ENCODE assay signal across 13 cellular contexts in the genomic region with DNA sequence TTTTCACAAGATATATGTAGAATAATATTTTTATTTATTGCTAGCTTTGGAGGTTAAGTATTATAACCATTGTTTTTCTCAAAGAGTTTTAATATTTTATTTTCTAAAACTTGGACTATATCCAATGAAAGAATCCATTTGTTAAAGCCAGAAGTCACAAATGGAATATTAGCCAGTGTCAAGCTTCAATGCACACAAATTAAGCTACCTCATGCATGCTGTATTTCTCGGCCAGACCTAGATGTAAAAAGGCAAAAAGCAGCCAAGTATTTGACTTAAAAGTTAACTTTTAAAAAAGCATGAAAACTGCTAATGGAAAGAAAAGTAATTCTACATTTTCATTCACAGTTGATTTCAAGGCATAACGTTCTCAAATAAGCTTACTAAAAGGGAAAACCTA.
DNase-seq lines count a peak whose midpoint lies in the region; ATAC-seq lines count a peak whose summit lies in the region.
"Had no signal": no experiment of that assay in that cellular context is flagged by ENCODE, and none has a peak within 500 bp of the region (broad histone marks: within the 10 kb centered on the region; RNA-seq: fewer than 3 reads in every experiment).

No MANE protein-coding gene starts in this region.

- POLR2A ChIA-PET in CD8-positive, alpha-beta memory T cell (lab: Charles Lee) = no interaction called here

- no peak overlapping the region for H3K27ac ChIP-seq in mesendoderm (ENCODE audit: low read depth, low read length)
- no peak overlapping the region for H3K27ac ChIP-seq in CD8-positive, alpha-beta memory T cell (ENCODE audit: low read depth, low read length)
- H3K27ac ChIP-seq: epithelial cell of prostate had no signal

- no peak overlapping the region for H3K4me2 ChIP-seq in mesendoderm (ENCODE audit: low read length)

- H3K4me1 ChIP-seq in mesendoderm (ENCODE audit: control insufficient read depth, low read depth, low read length) = no peaks in the 10 kb centered on the region
- H3K4me1 ChIP-seq in CD8-positive, alpha-beta memory T cell (ENCODE audit: insufficient read depth, low read length) = no peaks in the 10 kb centered on the region

- no peak overlapping the region for H3K18ac ChIP-seq in mesendoderm (ENCODE audit: low read length)

- H3K27ac Mint-ChIP-seq in CD8-positive, alpha-beta memory T cell = no peak overlapping the region
- H3K27ac Mint-ChIP-seq: activated CD4-positive, alpha-beta memory T cell treated with anti-CD3 and anti-CD28 coated beads, Interleukin-2, amount 10 ng/mL, durations not matched to agents 7 days and 5 days had no signal

- H2AK5ac ChIP-seq in mesendoderm (ENCODE audit: low read length) = no peak overlapping the region

- no peaks in the 10 kb centered on the region for H3K79me1 ChIP-seq in mesendoderm (ENCODE audit: low read length)

- H3K27me3 Mint-ChIP-seq in CD8-positive, alpha-beta memory T cell = no peaks in the 10 kb centered on the region
- H3K27me3 Mint-ChIP-seq: activated CD4-positive, alpha-beta memory T cell treated with anti-CD3 and anti-CD28 coated beads, Interleukin-2, amount 10 ng/mL, durations not matched to agents 7 days and 5 days had no signal

- no peaks in the 10 kb centered on the region for H3K36me3 ChIP-seq in mesendoderm (ENCODE audit: control insufficient read depth, insufficient read depth, low read length)
- no peaks in the 10 kb centered on the region for H3K36me3 ChIP-seq in CD8-positive, alpha-beta memory T cell (ENCODE audit: insufficient read depth, low read length)

- CTCF ChIA-PET in CD8-positive, alpha-beta memory T cell (lab: Charles Lee) = no interaction called here

- no peak overlapping the region for H2BK15ac ChIP-seq in mesendoderm (replicated peaks; ENCODE audit: low read depth)

- WGBS in mesendoderm (ENCODE audit: extremely low coverage, insufficient coverage, low lambda C conversion rate) = no CpG with 5 or more reads among the region's 2 CpGs

- H3K23ac ChIP-seq in mesendoderm (ENCODE audit: low read length) = no peak overlapping the region

- no peak overlapping the region for H2BK5ac ChIP-seq in mesendoderm (ENCODE audit: low read length)

- H3K56ac ChIP-seq in mesendoderm (ENCODE audit: low read length) = no peak overlapping the region

- ATAC-seq in GM18861 (IDR thresholded peaks at IDR 0.05; ENCODE audit: unreplicated experiment) = peak; percentile 14
- peak; percentile 9 for ATAC-seq in GM21737 (IDR thresholded peaks at IDR 0.05; ENCODE audit: unreplicated experiment)
- ATAC-seq in HG03139 (IDR thresholded peaks at IDR 0.05; ENCODE audit: unreplicated experiment) = peak; percentile 20

- DNase-seq in glomerular visceral epithelial cell (ENCODE audit: extremely low spot score) = peak; percentile 31
- DNase-seq in mesendoderm = no peak
- DNase-seq in NCI-H187 (lab: John Stamatoyannopoulos, UW) = no peak
- no peak for DNase-seq in CD8-positive, alpha-beta memory T cell
- DNase-seq in NCI-H345 (lab: John Stamatoyannopoulos, UW) = no peak
- DNase-seq: activated CD4-positive, alpha-beta memory T cell treated with anti-CD3 and anti-CD28 coated beads, Interleukin-2, amount 10 ng/mL, durations not matched to agents 7 days and 5 days; activated naive CD4-positive, alpha-beta T cell treated with Interleukin-2 at 50 U/mL for 16 hours; caudate nucleus; NCI-H226 had no signal

- H3K9me3 Mint-ChIP-seq in CD8-positive, alpha-beta memory T cell = peaks cover 4 to 27% (median 16%) of the 10 kb centered on the region in 5 donors

- no peaks in the 10 kb centered on the region for H3K9me3 ChIP-seq in CD8-positive, alpha-beta memory T cell (ENCODE audit: low read length)

- no peak overlapping the region for H3K9ac ChIP-seq in mesendoderm (ENCODE audit: low read length)

- H3K27me3 ChIP-seq in mesendoderm (ENCODE audit: insufficient read depth, low read length, poor library complexity) = no peaks in the 10 kb centered on the region
- no peaks in the 10 kb centered on the region for H3K27me3 ChIP-seq in CD8-positive, alpha-beta memory T cell (ENCODE audit: insufficient read depth, low read length, poor library complexity, severe bottlenecking)

- no peak overlapping the region for H3K4me3 ChIP-seq in mesendoderm (ENCODE audit: low read length)
- no peak overlapping the region for H3K4me3 ChIP-seq in CD8-positive, alpha-beta memory T cell (ENCODE audit: low read length)

- H3K79me2 ChIP-seq in mesendoderm (ENCODE audit: control insufficient read depth, insufficient read depth, low read length) = no peaks in the 10 kb centered on the region

- H4K5ac ChIP-seq in mesendoderm (ENCODE audit: low read length) = no peak overlapping the region

- H3K36me3 Mint-ChIP-seq in CD8-positive, alpha-beta memory T cell = no peaks in the 10 kb centered on the region

- H4K8ac ChIP-seq in mesendoderm (ENCODE audit: low read depth, low read length) = no peak overlapping the region

- H3K4me1 Mint-ChIP-seq in CD8-positive, alpha-beta memory T cell = no peaks in the 10 kb centered on the region
- H3K4me1 Mint-ChIP-seq: activated CD4-positive, alpha-beta memory T cell treated with anti-CD3 and anti-CD28 coated beads, Interleukin-2, amount 10 ng/mL, durations not matched to agents 7 days and 5 days had no signal

- no peak overlapping the region for H3K4ac ChIP-seq in mesendoderm (ENCODE audit: low read depth, low read length)

- no peak overlapping the region for H2BK120ac ChIP-seq in mesendoderm (ENCODE audit: low read depth, low read length)

- H3K4me3 Mint-ChIP-seq in CD8-positive, alpha-beta memory T cell = no peak overlapping the region
- H3K4me3 Mint-ChIP-seq: activated CD4-positive, alpha-beta memory T cell treated with anti-CD3 and anti-CD28 coated beads, Interleukin-2, amount 10 ng/mL, durations not matched to agents 7 days and 5 days had no signal
